Comparison of ENCODE assay signal across 8 cellular contexts in the genomic region with DNA sequence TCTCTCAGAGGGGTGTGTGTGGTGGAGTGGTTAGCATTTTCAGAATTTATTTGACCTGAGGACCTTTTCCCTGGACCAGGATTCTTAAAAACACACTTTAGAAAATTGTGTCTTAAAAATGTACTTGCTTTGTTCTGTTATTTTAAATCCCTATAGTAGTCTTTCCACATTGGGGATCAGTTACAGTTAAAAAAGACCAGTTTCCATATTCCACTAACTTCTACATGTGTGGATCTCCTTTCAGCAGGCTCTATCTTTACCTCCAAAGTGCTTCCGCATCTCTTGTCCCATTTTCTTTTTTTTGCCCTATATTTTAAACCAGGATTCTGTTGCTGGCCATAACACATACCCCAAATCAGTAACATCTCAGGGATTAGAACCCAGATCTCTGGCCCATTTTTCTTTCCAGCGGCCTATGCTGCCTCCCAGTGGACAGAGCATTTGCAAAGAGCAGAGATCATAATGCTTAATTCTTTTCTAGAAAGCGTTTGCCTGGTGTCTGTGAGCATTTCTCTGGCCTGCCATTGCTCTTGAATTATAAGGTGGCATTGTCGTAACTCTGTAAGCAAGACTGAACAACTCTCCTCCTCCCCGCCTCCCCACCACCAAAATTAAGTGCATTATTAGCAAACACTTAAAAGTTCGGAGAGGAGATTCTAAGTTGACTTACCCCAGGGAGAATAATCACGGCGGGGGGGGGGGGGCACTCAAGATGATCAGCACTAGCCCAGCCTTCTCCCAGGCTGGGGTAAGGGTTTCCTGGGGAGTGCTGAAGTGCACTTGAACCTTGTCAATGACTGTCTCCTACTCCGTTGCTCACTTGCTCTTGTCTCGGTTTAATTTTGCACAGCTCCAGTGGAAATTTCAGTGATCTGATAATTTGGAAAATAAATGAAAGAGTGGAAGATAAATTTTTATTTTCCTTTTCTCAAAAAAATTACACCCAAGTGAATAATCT. TPM values are rescaled to one million over a fixed set of nuclear protein-coding genes. Genes with fewer than 3 reads are reported as not detected.
A peak's percentile ranks its signal among the peaks of the same experiment; 100 is the strongest.
DNase-seq lines count a peak whose midpoint lies in the region; ATAC-seq and TF ChIP-seq lines count a peak whose summit lies in the region.

No MANE protein-coding gene starts in this region.

- H3K36me3 Mint-ChIP-seq in activated T-cell treated with anti-CD3 and anti-CD28 coated beads, Interleukin-2, amount 50 U/mL, for 24 hours (ENCODE audit: low read depth) = no peaks in the 10 kb centered on the region
- H3K36me3 Mint-ChIP-seq in activated naive CD8-positive, alpha-beta T cell treated with anti-CD3 and anti-CD28 coated beads, Interleukin-2, amount 50 U/mL, for 24 hours (ENCODE audit: low read depth) = no peaks in the 10 kb centered on the region
- H3K36me3 Mint-ChIP-seq in activated CD4-positive, alpha-beta memory T cell treated with anti-CD3 and anti-CD28 coated beads for 36 hours = no peaks in the 10 kb centered on the region

- DNase-seq in ELF-1 (ENCODE audit: low read depth, low spot score) = peak; percentile 75
- DNase-seq in NCI-H2107 (lab: John Stamatoyannopoulos, UW) = peak; percentile 80
- peak in 1 of 2 donors; percentile 54 for DNase-seq in cardiac fibroblast (ENCODE audit: low read depth in 2 of 2)
- no peak for DNase-seq in osteoblast (ENCODE audit: insufficient read length, low spot score, missing footprints)
- no peak for DNase-seq in activated T-cell treated with anti-CD3 and anti-CD28 coated beads, Interleukin-2, amount 50 U/mL, for 24 hours
- DNase-seq in activated naive CD8-positive, alpha-beta T cell treated with anti-CD3 and anti-CD28 coated beads, Interleukin-2, amount 50 U/mL, for 24 hours = no peak
- no peak for DNase-seq in AG08395 (ENCODE audit: low spot score)
- no peak for DNase-seq in activated CD4-positive, alpha-beta memory T cell treated with anti-CD3 and anti-CD28 coated beads for 36 hours

- CTCF ChIA-PET in activated CD4-positive, alpha-beta memory T cell treated with anti-CD3 and anti-CD28 coated beads for 36 hours (lab: Charles Lee) = interaction anchor here (1.2 kb wide), 1 partner anchor 7 kb away, joined by 3 read pairs; no protein-coding TSS in a partner anchor

- no peak overlapping the region for H3K27ac ChIP-seq in osteoblast (ENCODE audit: low read depth, low read length)

- no peaks in the 10 kb centered on the region for H3K9me3 Mint-ChIP-seq in activated T-cell treated with anti-CD3 and anti-CD28 coated beads, Interleukin-2, amount 50 U/mL, for 24 hours
- no peaks in the 10 kb centered on the region for H3K9me3 Mint-ChIP-seq in activated naive CD8-positive, alpha-beta T cell treated with anti-CD3 and anti-CD28 coated beads, Interleukin-2, amount 50 U/mL, for 24 hours
- no peaks in the 10 kb centered on the region for H3K9me3 Mint-ChIP-seq in activated CD4-positive, alpha-beta memory T cell treated with anti-CD3 and anti-CD28 coated beads for 36 hours

- H3K4me3 ChIP-seq in cardiac fibroblast (replicated peaks in 1 of 2; ENCODE audit: low read depth in 2 of 2, low read length in 2 of 2) (no peak overlapping the region), osteoblast (ENCODE audit: insufficient read depth, low read length) (no peak overlapping the region)

- H3K4me3 Mint-ChIP-seq in activated T-cell treated with anti-CD3 and anti-CD28 coated beads, Interleukin-2, amount 50 U/mL, for 24 hours = no peak overlapping the region
- H3K4me3 Mint-ChIP-seq in activated naive CD8-positive, alpha-beta T cell treated with anti-CD3 and anti-CD28 coated beads, Interleukin-2, amount 50 U/mL, for 24 hours = no peak overlapping the region
- H3K4me3 Mint-ChIP-seq in activated CD4-positive, alpha-beta memory T cell treated with anti-CD3 and anti-CD28 coated beads for 36 hours = no peak overlapping the region

- no peaks in the 10 kb centered on the region for H4K20me1 ChIP-seq in osteoblast (ENCODE audit: insufficient read depth, low read length)

- no peak overlapping the region for H3K4me2 ChIP-seq in osteoblast (ENCODE audit: insufficient read depth, low read length)

- POLR2A ChIA-PET in activated CD4-positive, alpha-beta memory T cell treated with anti-CD3 and anti-CD28 coated beads for 36 hours (lab: Charles Lee) = no interaction called here

- no peaks in the 10 kb centered on the region for H3K36me3 ChIP-seq in osteoblast (ENCODE audit: insufficient read depth, low read length)

- H3K27ac Mint-ChIP-seq in activated T-cell treated with anti-CD3 and anti-CD28 coated beads, Interleukin-2, amount 50 U/mL, for 24 hours = no peak overlapping the region
- H3K27ac Mint-ChIP-seq in activated naive CD8-positive, alpha-beta T cell treated with anti-CD3 and anti-CD28 coated beads, Interleukin-2, amount 50 U/mL, for 24 hours = no peak overlapping the region
- H3K27ac Mint-ChIP-seq in activated CD4-positive, alpha-beta memory T cell treated with anti-CD3 and anti-CD28 coated beads for 36 hours = no peak overlapping the region

- peak; percentile 55 for TF ChIP-seq CTCF in cardiac fibroblast (IDR thresholded peaks at IDR 0.05; ENCODE audit: low read depth, low read length)
- TF ChIP-seq CTCF in osteoblast (IDR thresholded peaks at IDR 0.05; ENCODE audit: extremely low read depth, low read depth, low read length) = peak; percentile 58

- H2AFZ ChIP-seq in osteoblast (ENCODE audit: low read length) = no peak overlapping the region

- H3K79me2 ChIP-seq in osteoblast (ENCODE audit: insufficient read depth, low read length) = no peaks in the 10 kb centered on the region

- no peaks in the 10 kb centered on the region for H3K4me1 Mint-ChIP-seq in activated T-cell treated with anti-CD3 and anti-CD28 coated beads, Interleukin-2, amount 50 U/mL, for 24 hours (ENCODE audit: low read depth)
- H3K4me1 Mint-ChIP-seq in activated naive CD8-positive, alpha-beta T cell treated with anti-CD3 and anti-CD28 coated beads, Interleukin-2, amount 50 U/mL, for 24 hours = no peaks in the 10 kb centered on the region
- no peaks in the 10 kb centered on the region for H3K4me1 Mint-ChIP-seq in activated CD4-positive, alpha-beta memory T cell treated with anti-CD3 and anti-CD28 coated beads for 36 hours (ENCODE audit: low read depth)

- H3K4me1 ChIP-seq in osteoblast (ENCODE audit: insufficient read depth, low read length) = no peaks in the 10 kb centered on the region

- ATAC-seq in activated naive CD8-positive, alpha-beta T cell treated with anti-CD3 and anti-CD28 coated beads, Interleukin-2, amount 50 U/mL, for 24 hours = no peak

- no peaks in the 10 kb centered on the region for H3K9me3 ChIP-seq in osteoblast (ENCODE audit: low read depth, low read length)

- no peaks in the 10 kb centered on the region for H3K27me3 ChIP-seq in osteoblast (ENCODE audit: insufficient read depth, low read length)

- no peaks in the 10 kb centered on the region for H3K27me3 Mint-ChIP-seq in activated T-cell treated with anti-CD3 and anti-CD28 coated beads, Interleukin-2, amount 50 U/mL, for 24 hours
- H3K27me3 Mint-ChIP-seq in activated naive CD8-positive, alpha-beta T cell treated with anti-CD3 and anti-CD28 coated beads, Interleukin-2, amount 50 U/mL, for 24 hours = no peaks in the 10 kb centered on the region
- H3K27me3 Mint-ChIP-seq in activated CD4-positive, alpha-beta memory T cell treated with anti-CD3 and anti-CD28 coated beads for 36 hours = no peaks in the 10 kb centered on the region

- intact Hi-C loops in activated CD4-positive, alpha-beta memory T cell treated with anti-CD3 and anti-CD28 coated beads for 36 hours (cut with micrococcal nuclease) = no loop called here

RNA-seq across cellular contexts. Expression of a gene that starts 58.9 kb away (rescaled TPM):
- total RNA-seq in osteoblast = 10.1 and 15.3 TPM in 2 replicates
- under 1 TPM; 0.17 TPM for total RNA-seq in activated CD4-positive, alpha-beta memory T cell treated with anti-CD3 and anti-CD28 coated beads for 36 hours

Comparison
In these comparisons a context has a peak if more than half of its experiments do, and no peak if none do; other contexts are left out.
1. DNase-seq: peak in ELF-1 (single experiment) and NCI-H2107 (single experiment); none in osteoblast (single experiment), activated T-cell treated with anti-CD3 and anti-CD28 coated beads, Interleukin-2, amount 50 U/mL, for 24 hours (single experiment), activated naive CD8-positive, alpha-beta T cell treated with anti-CD3 and anti-CD28 coated beads, Interleukin-2, amount 50 U/mL, for 24 hours (single experiment), AG08395 (single experiment) and activated CD4-positive, alpha-beta memory T cell treated with anti-CD3 and anti-CD28 coated beads for 36 hours (single experiment).